In the genomic region with DNA sequence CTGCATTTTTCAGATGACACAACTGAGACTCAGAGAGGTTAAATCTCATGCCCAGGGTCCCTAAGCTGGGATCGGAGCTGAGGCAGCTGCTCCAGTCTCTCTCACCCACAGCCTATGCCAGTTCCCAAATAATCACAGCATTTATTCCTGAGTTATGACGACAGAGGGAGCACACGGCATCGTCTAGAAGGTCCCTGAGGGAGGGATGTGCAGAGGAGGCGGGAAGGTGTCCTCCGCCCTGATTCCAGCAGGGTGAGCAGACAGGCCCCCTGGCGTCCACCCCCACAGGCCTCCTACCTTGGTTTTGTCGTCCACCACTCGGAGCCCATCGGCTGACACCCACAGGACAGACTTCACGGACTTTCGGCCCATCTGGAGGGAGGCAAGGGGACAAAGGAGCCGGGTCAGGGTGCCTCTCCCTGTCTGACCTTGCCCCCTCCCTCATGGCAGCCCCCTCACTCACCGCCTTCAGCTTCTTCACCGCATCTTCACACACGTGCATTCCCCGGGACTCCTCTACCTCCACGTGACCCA, we compare ENCODE assay signal across 14 cellular contexts. TPM values are rescaled to one million over a fixed set of nuclear protein-coding genes. Genes with fewer than 3 reads are reported as not detected.
A peak's percentile ranks its signal among the peaks of the same experiment; 100 is the strongest.
DNase-seq lines count a peak whose midpoint lies in the region; TF ChIP-seq lines count a peak whose summit lies in the region.
"Had no signal": no experiment of that assay in that cellular context is flagged by ENCODE, and none has a peak within 500 bp of the region (broad histone marks: within the 10 kb centered on the region; RNA-seq: fewer than 3 reads in every experiment).

No MANE protein-coding gene starts in this region.

- no CpG with 5 or more reads among the region's 18 CpGs for WGBS in trophoblast cell (ENCODE audit: extremely low coverage, insufficient coverage, insufficient read length)
- 95% methylated on average over 16 of the region's 18 CpGs for WGBS in mesenchymal stem cell
- 90% methylated on average over 18 of the region's 18 CpGs for WGBS in esophagus muscularis mucosa

- H3K4me1 ChIP-seq in fibroblast of lung (ENCODE audit: control insufficient read depth, extremely low read depth, insufficient read depth, low read length) (no peaks in the 10 kb centered on the region), trophoblast cell (ENCODE audit: control insufficient read depth in 1 of 2, insufficient read depth in 2 of 2, low read length in 2 of 2) (peaks cover 0 to 4% of the 10 kb centered on the region in 2 experiments), mesenchymal stem cell (ENCODE audit: control insufficient read depth, insufficient read depth, low read depth, low read length) (peaks cover 2% of the 10 kb centered on the region), esophagus muscularis mucosa (peaks cover 0 to 9% (median 6%) of the 10 kb centered on the region in 4 donors)

- no peaks in the 10 kb centered on the region for H3K9me3 ChIP-seq in fibroblast of lung (ENCODE audit: control insufficient read depth, insufficient read depth, low read depth, low read length)
- peaks cover 5% of the 10 kb centered on the region for H3K9me3 ChIP-seq in trophoblast cell (ENCODE audit: insufficient read depth, low read depth, low read length)
- no peaks in the 10 kb centered on the region for H3K9me3 ChIP-seq in mesenchymal stem cell (ENCODE audit: control insufficient read depth, low read length)
- no peaks in the 10 kb centered on the region for H3K9me3 ChIP-seq in esophagus muscularis mucosa
- H3K9me3 ChIP-seq: BLaER1 treated with 17β-estradiol and CSF1 and Interleukin-3, amounts not matched to agents 10 nM and 100 nM had no signal

- TF ChIP-seq POLR2A in esophagus muscularis mucosa (IDR thresholded peaks at IDR 0.05; ENCODE audit: low read depth), result no peak

- no peak overlapping the region for H3K14ac ChIP-seq in trophoblast cell (ENCODE audit: low read length)
- no peak overlapping the region for H3K14ac ChIP-seq in mesenchymal stem cell (ENCODE audit: low read length in 2 of 2)

- no peak overlapping the region for H3K4me2 ChIP-seq in fibroblast of lung (ENCODE audit: extremely low read depth, insufficient read depth, low read length)
- H3K4me2 ChIP-seq in trophoblast cell (ENCODE audit: low read length), result no peak overlapping the region
- no peak overlapping the region for H3K4me2 ChIP-seq in mesenchymal stem cell (ENCODE audit: low read length, poor library complexity, severe bottlenecking)
- H3K4me2 ChIP-seq: BLaER1 treated with 17β-estradiol and CSF1 and Interleukin-3, amounts not matched to agents 10 nM and 100 nM; GM23338 had no signal

- H3K36me3 ChIP-seq in fibroblast of lung (ENCODE audit: control insufficient read depth, insufficient read depth, low read length), result peaks cover 46% of the 10 kb centered on the region
- H3K36me3 ChIP-seq in trophoblast cell (ENCODE audit: control insufficient read depth in 1 of 2, insufficient read depth in 2 of 2, low read length in 2 of 2), result peaks cover 46 to 63% of the 10 kb centered on the region in 2 experiments
- peaks cover 80 to 86% of the 10 kb centered on the region in 2 experiments for H3K36me3 ChIP-seq in mesenchymal stem cell (ENCODE audit: control insufficient read depth in 1 of 2, insufficient read depth in 2 of 2, low read depth in 1 of 2, low read length in 2 of 2)
- H3K36me3 ChIP-seq in esophagus muscularis mucosa, result peaks cover 58 to 97% (median 93%) of the 10 kb centered on the region in 4 donors

- H3K79me2 ChIP-seq in fibroblast of lung (ENCODE audit: control insufficient read depth, insufficient read depth, low read length), result peaks cover 7% of the 10 kb centered on the region
- no peaks in the 10 kb centered on the region for H3K79me2 ChIP-seq in trophoblast cell (ENCODE audit: control insufficient read depth, insufficient read depth, low read length, poor library complexity)

- no peak overlapping the region for H4K12ac ChIP-seq in trophoblast cell (ENCODE audit: low read depth, low read length)

- H4K8ac ChIP-seq in trophoblast cell (ENCODE audit: low read depth, low read length) (no peak overlapping the region), mesenchymal stem cell (ENCODE audit: low read length) (no peak overlapping the region)

- H2BK15ac ChIP-seq in mesenchymal stem cell (ENCODE audit: low read depth, poor library complexity, severe bottlenecking), result no peak overlapping the region

- H2AFZ ChIP-seq in fibroblast of lung (ENCODE audit: low read length) (no peak overlapping the region), trophoblast cell (ENCODE audit: insufficient read depth, low read length, poor library complexity) (no peak overlapping the region), mesenchymal stem cell (ENCODE audit: low read depth, low read length) (no peak overlapping the region)
- H2AFZ ChIP-seq: GM23338 had no signal

- H3K27me3 ChIP-seq in fibroblast of lung (ENCODE audit: control insufficient read depth, insufficient read depth, low read length), result no peaks in the 10 kb centered on the region
- no peaks in the 10 kb centered on the region for H3K27me3 ChIP-seq in trophoblast cell (ENCODE audit: insufficient read depth, low read length)
- H3K27me3 ChIP-seq in mesenchymal stem cell (ENCODE audit: control insufficient read depth in 1 of 2, insufficient read depth in 1 of 2, low read length in 2 of 2), result no peaks in the 10 kb centered on the region
- no peaks in the 10 kb centered on the region for H3K27me3 ChIP-seq in esophagus muscularis mucosa
- H3K27me3 ChIP-seq: BLaER1 treated with 17β-estradiol and CSF1 and Interleukin-3, amounts not matched to agents 10 nM and 100 nM had no signal

- H3K4ac ChIP-seq in trophoblast cell (ENCODE audit: low read depth, low read length) (no peak overlapping the region), mesenchymal stem cell (ENCODE audit: low read depth in 1 of 2, low read length in 2 of 2) (no peak overlapping the region)

- no peak overlapping the region for H3K4me3 ChIP-seq in fibroblast of lung (replicated peaks in 1 of 4; ENCODE audit: control extremely low read depth in 1 of 4, insufficient read depth in 1 of 4, low read depth in 3 of 4, low read length in 4 of 4)
- H3K4me3 ChIP-seq in trophoblast cell (ENCODE audit: low read depth, low read length), result no peak overlapping the region
- H3K4me3 ChIP-seq in mesenchymal stem cell (ENCODE audit: insufficient read depth in 1 of 2, low read depth in 1 of 2, low read length in 2 of 2), result no peak overlapping the region
- H3K4me3 ChIP-seq in esophagus muscularis mucosa, result no peak overlapping the region
- H3K4me3 ChIP-seq: BLaER1 treated with 17β-estradiol and CSF1 and Interleukin-3, amounts not matched to agents 10 nM and 100 nM; GM12878; GM23338 had no signal

- intact Hi-C loops in esophagus muscularis mucosa (cut with DNase I), result no loop called here

- DNase-seq in D341Med (ENCODE audit: low spot score) (peak; percentile 81), NCI-H526 (lab: John Stamatoyannopoulos, UW) (peak; percentile 29 to 66), fibroblast of lung (ENCODE audit: low read depth in 2 of 2) (no peak), trophoblast cell (peak; percentile 37 to 44), mesenchymal stem cell (no peak), substantia nigra (lab: John Stamatoyannopoulos, UW) (no peak), esophagus muscularis mucosa (ENCODE audit: extremely low spot score) (no peak)
- DNase-seq: ACHN; CD4-positive, CD25-positive, alpha-beta regulatory T cell; DMS 273 treated with DMSO at 0.1 percent for 48 hours; H7 had no signal

- peak overlapping the region; percentile 10 for H3K9ac ChIP-seq in fibroblast of lung (ENCODE audit: insufficient read depth, low read length)
- H3K9ac ChIP-seq in trophoblast cell (ENCODE audit: low read length), result no peak overlapping the region
- H3K9ac ChIP-seq in mesenchymal stem cell (ENCODE audit: low read length), result no peak overlapping the region
- H3K9ac ChIP-seq: BLaER1 treated with 17β-estradiol and CSF1 and Interleukin-3, amounts not matched to agents 10 nM and 100 nM had no signal

- H2BK120ac ChIP-seq in trophoblast cell (ENCODE audit: insufficient read depth, low read length, poor library complexity), result no peak overlapping the region
- no peak overlapping the region for H2BK120ac ChIP-seq in mesenchymal stem cell (ENCODE audit: low read depth, low read length)

- no peak overlapping the region for H3K23ac ChIP-seq in trophoblast cell (ENCODE audit: low read length)
- H3K23ac ChIP-seq in mesenchymal stem cell (ENCODE audit: low read length in 2 of 2), result no peak overlapping the region

- no peaks in the 10 kb centered on the region for H4K20me1 ChIP-seq in fibroblast of lung (ENCODE audit: control insufficient read depth, extremely low read depth, insufficient read depth, low read length)

- no peak for TF ChIP-seq EP300 in esophagus muscularis mucosa (IDR thresholded peaks at IDR 0.05)

- H2BK12ac ChIP-seq in trophoblast cell (ENCODE audit: low read length), result no peak overlapping the region
- no peak overlapping the region for H2BK12ac ChIP-seq in mesenchymal stem cell (ENCODE audit: low read length in 2 of 2)

- H2BK5ac ChIP-seq in trophoblast cell (ENCODE audit: low read depth, low read length, poor library complexity) (no peak overlapping the region), mesenchymal stem cell (ENCODE audit: low read depth, low read length, poor library complexity, severe bottlenecking) (no peak overlapping the region)

- H3K79me1 ChIP-seq in trophoblast cell (ENCODE audit: low read length) (no peaks in the 10 kb centered on the region), mesenchymal stem cell (replicated peaks; ENCODE audit: low read length, poor library complexity, severe bottlenecking) (peaks cover 16% of the 10 kb centered on the region)

- no peak overlapping the region for H3K18ac ChIP-seq in trophoblast cell (ENCODE audit: low read length)
- H3K18ac ChIP-seq in mesenchymal stem cell (ENCODE audit: low read depth in 1 of 2, low read length in 2 of 2), result no peak overlapping the region

- H2AK5ac ChIP-seq in trophoblast cell (ENCODE audit: low read length) (no peak overlapping the region), mesenchymal stem cell (ENCODE audit: low read length, severe bottlenecking) (no peak overlapping the region)

- no peak overlapping the region for H3K27ac ChIP-seq in fibroblast of lung (ENCODE audit: insufficient read depth, low read length)
- H3K27ac ChIP-seq in trophoblast cell (ENCODE audit: low read depth, low read length), result no peak overlapping the region
- no peak overlapping the region for H3K27ac ChIP-seq in mesenchymal stem cell (ENCODE audit: low read length, poor library complexity, severe bottlenecking)
- no peak overlapping the region for H3K27ac ChIP-seq in substantia nigra (ENCODE audit: low read depth, low read length, poor library complexity, severe bottlenecking)
- no peak overlapping the region for H3K27ac ChIP-seq in esophagus muscularis mucosa (replicated peaks in 1 of 4)
- H3K27ac ChIP-seq: BLaER1 treated with 17β-estradiol and CSF1 and Interleukin-3, amounts not matched to agents 10 nM and 100 nM had no signal

- TF ChIP-seq CTCF in fibroblast of lung (conservative IDR thresholded peaks at IDR 0.05 in 1 of 2, IDR thresholded peaks at IDR 0.05 in 1 of 2; ENCODE audit: low read depth in 1 of 2, low read length in 2 of 2) (no peak), esophagus muscularis mucosa (IDR thresholded peaks at IDR 0.05) (no peak)

- H4K91ac ChIP-seq in trophoblast cell (ENCODE audit: low read depth, low read length) (no peak overlapping the region), mesenchymal stem cell (ENCODE audit: low read length) (no peak overlapping the region)

RNA-seq across cellular contexts. Expression of gene NUMBL, which starts 8.0 kb away (rescaled TPM):
- total RNA-seq in fibroblast of lung (30.6 and 33.4 TPM in 2 replicates), esophagus muscularis mucosa (10 to 100 TPM; 28.2 to 51.7 (median 41.5) TPM)
- 26.2 and 28.2 TPM in 2 replicates for polyA plus RNA-seq in fibroblast of lung
- polyA plus RNA-seq in fibroblast of lung (2012), result 39.8 TPM in 2 replicates
- polyA minus RNA-seq in fibroblast of lung (ENCODE audit: low replicate concordance), result 45.4 and 48.6 TPM in 2 replicates
- polyA plus RNA-seq in trophoblast cell (2013), result 20.5 and 21.5 TPM in 2 replicates
- polyA plus RNA-seq in mesenchymal stem cell (2013, experiment 1 of 2), result 35.4 TPM
- polyA plus RNA-seq in mesenchymal stem cell (2013, experiment 2 of 2), result 35.3 TPM

RNA-seq across cellular contexts. Expression of gene COQ8B, which starts 34.2 kb away (rescaled TPM):
- total RNA-seq in fibroblast of lung (28.0 and 43.4 TPM in 2 replicates), esophagus muscularis mucosa (10 to 100 TPM; 34.5 to 57.7 (median 45.3) TPM)
- polyA plus RNA-seq in fibroblast of lung, result 13.7 and 16.7 TPM in 2 replicates
- 17.2 and 24.4 TPM in 2 replicates for polyA plus RNA-seq in fibroblast of lung (2012)
- 26.2 and 28.8 TPM in 2 replicates for polyA minus RNA-seq in fibroblast of lung (ENCODE audit: low replicate concordance)
- 14.4 and 14.9 TPM in 2 replicates for polyA plus RNA-seq in trophoblast cell (2013)
- polyA plus RNA-seq in mesenchymal stem cell (2013, experiment 1 of 2), result 12.5 TPM
- 12.4 TPM for polyA plus RNA-seq in mesenchymal stem cell (2013, experiment 2 of 2)

RNA-seq across cellular contexts. Expression of gene ITPKC, which starts 34.4 kb away (rescaled TPM):
- total RNA-seq in fibroblast of lung (19.5 and 23.1 TPM in 2 replicates), esophagus muscularis mucosa (100 to 1,000 TPM in 1 of 4 donors, 10 to 100 TPM in 3; 28.7 to 123 (median 33.3) TPM)
- 6.5 TPM in 2 replicates for polyA plus RNA-seq in fibroblast of lung
- polyA plus RNA-seq in fibroblast of lung (2012), result 10.3 and 10.6 TPM in 2 replicates
- polyA minus RNA-seq in fibroblast of lung (ENCODE audit: low replicate concordance), result 15.2 and 15.5 TPM in 2 replicates
- 13.1 and 13.5 TPM in 2 replicates for polyA plus RNA-seq in trophoblast cell (2013)
- polyA plus RNA-seq in mesenchymal stem cell (2013, experiment 1 of 2), result 8.5 TPM
- polyA plus RNA-seq in mesenchymal stem cell (2013, experiment 2 of 2), result 8.0 TPM

Comparison
In these comparisons a context has a peak if more than half of its experiments do, and no peak if none do; other contexts are left out.
1. DNase-seq: peak in D341Med (single experiment), NCI-H526 (2 of 2) and trophoblast cell (2 of 2); none in fibroblast of lung (0 of 2), mesenchymal stem cell (single experiment), substantia nigra (0 of 49) and esophagus muscularis mucosa (single experiment).